ENCODE assay signal across 1 cellular context in the genomic region with DNA sequence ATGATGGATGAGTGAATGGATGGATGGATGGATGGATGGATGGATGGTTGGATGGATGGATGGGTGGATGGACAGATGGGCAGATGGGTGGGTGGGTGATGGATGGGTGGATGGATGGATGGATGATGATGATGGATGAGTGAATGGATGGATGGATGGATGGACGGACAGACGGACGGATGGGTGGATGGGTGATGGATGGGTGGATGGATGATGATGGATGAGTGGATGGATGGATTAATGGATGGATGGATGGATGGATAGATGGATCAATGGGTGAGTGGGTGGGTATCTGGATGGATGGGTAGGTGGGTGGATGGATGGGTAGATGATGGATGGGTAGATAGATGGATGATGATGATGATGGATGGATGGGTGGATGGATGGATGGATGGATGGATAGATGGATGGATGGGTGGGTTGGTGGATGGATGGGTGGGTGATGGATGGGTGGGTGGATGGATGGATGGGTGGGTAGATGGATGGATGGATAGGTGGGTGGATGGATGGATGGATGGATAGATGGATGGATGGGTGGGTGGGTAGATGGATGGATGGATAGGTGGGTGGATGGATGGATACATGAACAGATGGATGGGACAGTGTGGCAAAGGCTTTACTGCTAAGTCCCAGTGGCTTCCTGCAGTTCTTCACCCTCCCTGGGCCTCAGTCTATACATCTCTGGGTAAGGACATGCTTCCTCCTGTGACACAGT.
A peak's percentile ranks its signal among the peaks of the same experiment; 100 is the strongest.
TF ChIP-seq lines count a peak whose summit lies in the region.

No MANE protein-coding gene starts in this region.

TF ChIP-seq in HEK293, 187 proteins besides CTCF, POLR2A, EP300 and RAD21 (continued from another document):
- 0 out of 2 replicates have a peak, but pooled peaks have one; percentile 25 for TF ChIP-seq YY2 (tag by site-specific recombination; IDR thresholded peaks at IDR 0.05)
- no peak for TF ChIP-seq ZNF23 (tag by site-specific recombination; IDR thresholded peaks at IDR 0.05; ENCODE audit: borderline replicate concordance)
- TF ChIP-seq ZNF366 (tag by site-specific recombination; conservative IDR thresholded peaks at IDR 0.05) = peak; percentile 95
- no peak for TF ChIP-seq ZBTB20 (tag by site-specific recombination; IDR thresholded peaks at IDR 0.05)
